16 cellular contexts compared by ENCODE assay signal in genomic region chr11:134145715-134146114, GRCh38.
"Had no signal": no experiment of that assay in that cellular context is flagged by ENCODE, and none has a peak within 500 bp of the region (broad histone marks: within the 10 kb centered on the region; RNA-seq: fewer than 3 reads in every experiment).

No MANE protein-coding gene starts in this region.

- H3K4me3 ChIP-seq: ascending aorta, stomach, testis, upper lobe of left lung had no signal

- H3K4me1 ChIP-seq: stomach, testis, upper lobe of left lung had no signal

- DNase-seq: activated CD4-positive, alpha-beta T cell treated with anti-CD3 and anti-CD28 coated beads, Interleukin-2, amount 50 U/mL, for 4 hours; activated CD4-positive, CD25-positive, alpha-beta regulatory T cell treated with anti-CD3 and anti-CD28 coated beads, Interleukin-2, amount 50 U/mL, for 72 hours; activated naive CD4-positive, alpha-beta T cell; activated T-cell treated with anti-CD3 and anti-CD28 coated beads for 4 hours; dermis blood vessel endothelial cell; head of caudate nucleus; kidney glomerular epithelial cell; mesenchymal stem cell; natural killer cell; stimulated activated CD4-positive, alpha-beta T cell treated with anti-CD3 and anti-CD28 coated beads, Interleukin-1b, Interleukin-23, amount 100 ng/mL, for 48 hours; stomach; testis; upper lobe of left lung had no signal

- H3K27me3 ChIP-seq: ascending aorta, neutrophil, stomach, testis, upper lobe of left lung had no signal

- H3K27ac ChIP-seq: ascending aorta, epithelial cell of prostate, neutrophil, stomach, testis, upper lobe of left lung had no signal

- H3K9me3 ChIP-seq: ascending aorta, neutrophil, stomach, testis, upper lobe of left lung had no signal
